8 cellular contexts compared by ENCODE assay signal in genomic region chr12:131894981-131895639, GRCh38. TPM values are rescaled to one million over a fixed set of nuclear protein-coding genes. Genes with fewer than 3 reads are reported as not detected.
A peak's percentile ranks its signal among the peaks of the same experiment; 100 is the strongest.
DNase-seq lines count a peak whose midpoint lies in the region; ATAC-seq, FAIRE-seq and TF ChIP-seq lines count a peak whose summit lies in the region.

No MANE protein-coding gene starts in this region.

- peaks cover 9% of the 10 kb centered on the region for H3K4me1 Mint-ChIP-seq in memory B cell

- H3K9me3 Mint-ChIP-seq in memory B cell, result no peaks in the 10 kb centered on the region

- H3K9me3 ChIP-seq in MG63, result no peaks in the 10 kb centered on the region

- DNase-seq in MG63 (no peak), choroid plexus epithelial cell (ENCODE audit: low read depth) (no peak), memory B cell (ENCODE audit: low spot score in 2 of 2) (peak in 1 of 2 donors; percentile 39), ureter (ENCODE audit: low spot score) (peak; percentile 52), D721Med (ENCODE audit: insufficient read length, low spot score) (no peak), SIG-M5 treated with dmso at 0.1 percent for 504 hours (lab: John Stamatoyannopoulos, UW; ENCODE audit: unreplicated experiment) (no peak), activated gamma-delta T cell (lab: John Stamatoyannopoulos, UW) (no peak)

- ATAC-seq in GM19035 (IDR thresholded peaks at IDR 0.05; ENCODE audit: unreplicated experiment) (peak; percentile 15), memory B cell (ENCODE audit: low read depth) (no peak)

- H3K4me3 Mint-ChIP-seq in memory B cell, result peak overlapping the region; percentile 88

- H3K27ac Mint-ChIP-seq in memory B cell, result peak overlapping the region; percentile 92

- no peaks in the 10 kb centered on the region for H3K27me3 Mint-ChIP-seq in memory B cell

- peaks cover 19% of the 10 kb centered on the region for H3K36me3 ChIP-seq in MG63

- H3K36me3 Mint-ChIP-seq in memory B cell, result no peaks in the 10 kb centered on the region

- peak overlapping the region; percentile 49 for H3K4me3 ChIP-seq in MG63
- H3K4me3 ChIP-seq in choroid plexus epithelial cell (ENCODE audit: low read depth, low read length), result peak overlapping the region; percentile 71

- H3K27me3 ChIP-seq in MG63, result no peaks in the 10 kb centered on the region

- no peak for FAIRE-seq in D721Med (lab: Jason Lieb, UNC)

- TF ChIP-seq CTCF in choroid plexus epithelial cell (conservative IDR thresholded peaks at IDR 0.05; ENCODE audit: low read depth, low read length) (no peak), D721Med (IDR thresholded peaks at IDR 0.05; ENCODE audit: insufficient read depth, missing control alignments) (no peak)

RNA-seq across cellular contexts. Expression of gene ULK1, which starts 0.7 kb away (rescaled TPM):
- 7.6 and 8.1 TPM in 2 replicates for total RNA-seq in MG63 (2014; rRNA removed; shearing (Covaris generic); ENCODE audit: low replicate concordance)
- 31.8 TPM for total RNA-seq in ureter

RNA-seq across cellular contexts. Expression of gene PUS1, which starts 34.0 kb away (rescaled TPM):
- 55.1 and 91.2 TPM in 2 replicates for total RNA-seq in MG63 (2014; rRNA removed; shearing (Covaris generic); ENCODE audit: low replicate concordance)
- total RNA-seq in ureter, result 46.9 TPM

RNA-seq across cellular contexts. Expression of gene EP400, which starts 54.6 kb away (rescaled TPM):
- 6.0 and 13.1 TPM in 2 replicates for total RNA-seq in MG63 (2014; rRNA removed; shearing (Covaris generic); ENCODE audit: low replicate concordance)
- total RNA-seq in ureter, result 71.8 TPM
